ENCODE assay signal across 38 cellular contexts in the genomic region with DNA sequence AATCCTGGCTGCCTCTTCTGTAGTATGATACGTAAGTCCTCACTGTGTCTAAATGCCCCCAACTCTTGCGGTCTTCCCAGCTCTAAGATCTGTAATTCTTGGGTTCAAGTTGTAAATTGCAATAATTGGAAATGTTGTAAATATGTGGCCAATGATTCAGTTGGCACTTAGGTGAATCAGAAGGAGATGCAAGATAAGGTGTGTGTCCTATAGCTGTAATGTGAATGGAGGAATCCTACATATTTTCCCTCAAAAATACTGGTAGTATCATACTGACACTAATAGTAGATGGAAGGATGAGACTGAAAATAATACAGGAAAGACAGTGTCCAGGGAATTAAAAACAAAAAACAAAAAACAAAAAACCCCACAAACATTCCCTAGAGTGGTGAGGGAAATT. TPM values are rescaled to one million over a fixed set of nuclear protein-coding genes. Genes with fewer than 3 reads are reported as not detected.
"Had no signal": no experiment of that assay in that cellular context is flagged by ENCODE, and none has a peak within 500 bp of the region (broad histone marks: within the 10 kb centered on the region; RNA-seq: fewer than 3 reads in every experiment).

No MANE protein-coding gene starts in this region.

- H3K27ac Mint-ChIP-seq: activated CD4-positive, alpha-beta memory T cell treated with anti-CD3 and anti-CD28 coated beads, Interleukin-2, amount 10 ng/mL, durations not matched to agents 7 days and 5 days; activated CD8-positive, alpha-beta memory T cell treated with anti-CD3 and anti-CD28 coated beads, Interleukin-2, amount 10 ng/mL, durations not matched to agents 7 days and 5 days; activated naive CD4-positive, alpha-beta T cell treated with anti-CD3 and anti-CD28 coated beads, Interleukin-2, amount 50 U/mL, for 24 hours; activated naive CD8-positive, alpha-beta T cell treated with anti-CD3 and anti-CD28 coated beads, Interleukin-2, amount 10 ng/mL, durations not matched to agents 7 days and 5 days; activated T-cell treated with anti-CD3 and anti-CD28 coated beads, Interleukin-2, amount 50 U/mL, for 72 hours; activated T-helper 17 cell treated with anti-CD3 and anti-CD28 coated beads, Interleukin-2, amount 50 U/mL, for 72 hours had no signal

- H3K9me3 Mint-ChIP-seq: activated CD4-positive, alpha-beta memory T cell treated with anti-CD3 and anti-CD28 coated beads, Interleukin-2, amount 10 ng/mL, durations not matched to agents 7 days and 5 days; activated naive CD4-positive, alpha-beta T cell treated with anti-CD3 and anti-CD28 coated beads, Interleukin-2, amount 50 U/mL, for 24 hours; activated naive CD8-positive, alpha-beta T cell treated with anti-CD3 and anti-CD28 coated beads, Interleukin-2, amount 10 ng/mL, durations not matched to agents 7 days and 5 days; activated T-cell treated with anti-CD3 and anti-CD28 coated beads, Interleukin-2, amount 50 U/mL, for 72 hours; activated T-helper 17 cell treated with anti-CD3 and anti-CD28 coated beads, Interleukin-2, amount 50 U/mL, for 72 hours had no signal

- H3K4me1 Mint-ChIP-seq: activated CD4-positive, alpha-beta memory T cell treated with anti-CD3 and anti-CD28 coated beads, Interleukin-2, amount 10 ng/mL, durations not matched to agents 7 days and 5 days; activated naive CD4-positive, alpha-beta T cell treated with anti-CD3 and anti-CD28 coated beads, Interleukin-2, amount 50 U/mL, for 24 hours; activated T-helper 17 cell treated with anti-CD3 and anti-CD28 coated beads, Interleukin-2, amount 50 U/mL, for 72 hours had no signal

- H3K36me3 Mint-ChIP-seq: activated CD8-positive, alpha-beta memory T cell treated with anti-CD3 and anti-CD28 coated beads, Interleukin-2, amount 10 ng/mL, durations not matched to agents 7 days and 5 days; activated naive CD4-positive, alpha-beta T cell treated with anti-CD3 and anti-CD28 coated beads, Interleukin-2, amount 50 U/mL, for 24 hours; activated naive CD8-positive, alpha-beta T cell treated with anti-CD3 and anti-CD28 coated beads, Interleukin-2, amount 10 ng/mL, durations not matched to agents 7 days and 5 days had no signal

- ATAC-seq: activated CD8-positive, alpha-beta memory T cell treated with anti-CD3 and anti-CD28 coated beads, Interleukin-2, amount 10 ng/mL, durations not matched to agents 7 days and 5 days; activated T-cell treated with anti-CD3 and anti-CD28 coated beads, Interleukin-2, amount 50 U/mL, for 72 hours; activated T-helper 17 cell treated with anti-CD3 and anti-CD28 coated beads, Interleukin-2, amount 50 U/mL, for 72 hours; Right ventricle myocardium inferior; SK-N-SH treated with all-trans-retinoic acid at 6 μM for 48 hours had no signal

- H3K4me2 ChIP-seq: PC-9 had no signal

- DNase-seq: activated CD4-positive, alpha-beta memory T cell treated with anti-CD3 and anti-CD28 coated beads, Interleukin-2, amount 10 ng/mL, durations not matched to agents 7 days and 5 days; activated CD4-positive, alpha-beta T cell treated with anti-CD3 and anti-CD28 coated beads for 1 hour; activated CD4-positive, alpha-beta T cell treated with anti-CD3 and anti-CD28 coated beads for 48 hours; activated CD4-positive, CD25-positive, alpha-beta regulatory T cell; activated CD8-positive, alpha-beta memory T cell treated with anti-CD3 and anti-CD28 coated beads for 24 hours; activated CD8-positive, alpha-beta memory T cell treated with anti-CD3 and anti-CD28 coated beads, Interleukin-2, amount 10 ng/mL, durations not matched to agents 7 days and 5 days; activated CD8-positive, alpha-beta memory T cell treated with anti-CD3 and anti-CD28 coated beads, Interleukin-2, amount 50 U/mL, for 48 hours; activated effector memory CD4-positive, alpha-beta T cell treated with anti-CD3 and anti-CD28 coated beads, Interleukin-2, amount 50 U/mL, for 16 hours; activated naive CD4-positive, alpha-beta T cell treated with Interleukin-2 at 50 U/mL for 16 hours; activated naive CD8-positive, alpha-beta T cell treated with anti-CD3 and anti-CD28 coated beads, Interleukin-2, amount 10 ng/mL, durations not matched to agents 7 days and 5 days; activated T-cell treated with anti-CD3 and anti-CD28 coated beads, Interleukin-2, amount 50 U/mL, for 72 hours; amygdala; KG1; NCI-H1048; NCI-H1105 treated with DMSO at 0.1 percent for 48 hours; NCI-H1436; NCI-H1694; NCI-H1930; NCI-H2081 treated with DMSO at 0.1 percent for 48 hours; NCI-H345; NCI-H524 treated with DMSO at 0.1 percent for 48 hours; NK-92 treated with Interleukin-12 subunit alpha and Interleukin-12 subunit beta, amount 100 ng/mL, for 24 hours; PC-9; SIG-M5; SW 1271; T-helper 1 cell; T-helper 2 cell; T-helper 9 cell had no signal

- H3K36me3 ChIP-seq: ascending aorta, cardiac muscle cell had no signal

- H3K9me3 ChIP-seq: ascending aorta had no signal

- H3K27ac ChIP-seq: ascending aorta, cardiac muscle cell, PC-9, RWPE1, VCaP had no signal

- H3K4me3 Mint-ChIP-seq: activated CD4-positive, alpha-beta memory T cell treated with anti-CD3 and anti-CD28 coated beads, Interleukin-2, amount 10 ng/mL, durations not matched to agents 7 days and 5 days; activated CD8-positive, alpha-beta memory T cell treated with anti-CD3 and anti-CD28 coated beads, Interleukin-2, amount 10 ng/mL, durations not matched to agents 7 days and 5 days; activated naive CD4-positive, alpha-beta T cell treated with anti-CD3 and anti-CD28 coated beads, Interleukin-2, amount 50 U/mL, for 24 hours; activated naive CD8-positive, alpha-beta T cell treated with anti-CD3 and anti-CD28 coated beads, Interleukin-2, amount 10 ng/mL, durations not matched to agents 7 days and 5 days; activated T-cell treated with anti-CD3 and anti-CD28 coated beads, Interleukin-2, amount 50 U/mL, for 72 hours; activated T-helper 17 cell treated with anti-CD3 and anti-CD28 coated beads, Interleukin-2, amount 50 U/mL, for 72 hours had no signal

- H3K27me3 ChIP-seq: ascending aorta, cardiac muscle cell had no signal

- H3K4me3 ChIP-seq: ascending aorta, cardiac muscle cell, PC-9 had no signal

- FAIRE-seq: RCC 7860 had no signal

RNA-seq across cellular contexts. Expression of gene ST3GAL6, which starts 3.5 kb away (rescaled TPM):
- total RNA-seq: activated CD4-positive, alpha-beta memory T cell treated with anti-CD3 and anti-CD28 coated beads, Interleukin-2, amount 10 ng/mL, durations not matched to agents 7 days and 5 days; activated T-helper 17 cell treated with anti-CD3 and anti-CD28 coated beads, Interleukin-2, amount 50 U/mL, for 72 hours; NCI-H460 had no signal
